In genomic region chr11:112381578-112381977, GRCh38 we compare ENCODE assay signal across 27 cellular contexts.
"Had no signal": no experiment of that assay in that cellular context is flagged by ENCODE, and none has a peak within 500 bp of the region (broad histone marks: within the 10 kb centered on the region; RNA-seq: fewer than 3 reads in every experiment).

No MANE protein-coding gene starts in this region.

- DNase-seq: hypothalamus; immature natural killer cell; left ventricle myocardium inferior; mesendoderm; naive thymus-derived CD4-positive, alpha-beta T cell; pancreas; posterior cingulate gyrus; retina; right cardiac atrium; sigmoid colon; small intestine; spleen; stimulated activated CD4-positive, alpha-beta T cell treated with anti-CD3 and anti-CD28 coated beads, Interleukin-4, amount 100 ng/mL, for 24 hours; stimulated activated naive CD4-positive, alpha-beta T cell; tibial artery; trophoblast cell; upper lobe of right lung; uterus had no signal

- H3K27me3 ChIP-seq: pancreas, sigmoid colon, spleen, suprapubic skin, tibial artery, upper lobe of right lung, uterus had no signal

- FAIRE-seq: islet of Langerhans, pancreas, small intestine had no signal

- ATAC-seq: naive thymus-derived CD4-positive, alpha-beta T cell; natural killer cell treated with Interleukin-12 subunit alpha and Interleukin-12 subunit beta and Interleukin-15 and Interleukin-18, amount 100 ng/mL, for 72 hours; pancreas; right cardiac atrium; stimulated activated effector memory CD8-positive, alpha-beta T cell treated with anti-CD3 and anti-CD28 coated beads, Interleukin-12 subunit alpha, Interleukin-12 subunit beta, amount 100 ng/mL, for 72 hours; upper lobe of right lung had no signal

- H3K4me1 Mint-ChIP-seq: immature natural killer cell; mesothelial cell of epicardium; naive thymus-derived CD4-positive, alpha-beta T cell; stimulated activated effector memory CD8-positive, alpha-beta T cell treated with anti-CD3 and anti-CD28 coated beads, Interleukin-12 subunit alpha, Interleukin-12 subunit beta, amount 100 ng/mL, for 72 hours had no signal

- H3K36me3 ChIP-seq: left ventricle myocardium inferior, pancreas, prostate gland, sigmoid colon, spleen, suprapubic skin, thoracic aorta, tibial artery, upper lobe of right lung, uterus had no signal

- H3K4me3 ChIP-seq: left ventricle myocardium inferior, lung, pancreas, prostate gland, sigmoid colon, spleen, suprapubic skin, thoracic aorta, tibial artery, upper lobe of right lung, uterus had no signal

- H3K36me3 Mint-ChIP-seq: mesothelial cell of epicardium; naive thymus-derived CD4-positive, alpha-beta T cell; natural killer cell treated with Interleukin-12 subunit alpha and Interleukin-12 subunit beta and Interleukin-15 and Interleukin-18, amount 100 ng/mL, for 72 hours; stimulated activated effector memory CD8-positive, alpha-beta T cell treated with anti-CD3 and anti-CD28 coated beads, Interleukin-12 subunit alpha, Interleukin-12 subunit beta, amount 100 ng/mL, for 72 hours had no signal

- H3K27ac Mint-ChIP-seq: immature natural killer cell; mesothelial cell of epicardium; naive thymus-derived CD4-positive, alpha-beta T cell; natural killer cell treated with Interleukin-12 subunit alpha and Interleukin-12 subunit beta and Interleukin-15 and Interleukin-18, amount 100 ng/mL, for 72 hours; stimulated activated effector memory CD8-positive, alpha-beta T cell treated with anti-CD3 and anti-CD28 coated beads, Interleukin-12 subunit alpha, Interleukin-12 subunit beta, amount 100 ng/mL, for 72 hours; stimulated activated naive CD8-positive, alpha-beta T cell treated with anti-CD3 and anti-CD28 coated beads, Interleukin-15, Interleukin-2, amounts not matched to agents 100 ng/mL and 50 ng/mL, for 24 hours had no signal

- H3K27me3 Mint-ChIP-seq: stimulated activated naive CD8-positive, alpha-beta T cell treated with anti-CD3 and anti-CD28 coated beads, Interleukin-15, Interleukin-2, amounts not matched to agents 100 ng/mL and 50 ng/mL, for 24 hours had no signal

- H3K9me3 Mint-ChIP-seq: stimulated activated naive CD8-positive, alpha-beta T cell treated with anti-CD3 and anti-CD28 coated beads, Interleukin-15, Interleukin-2, amounts not matched to agents 100 ng/mL and 50 ng/mL, for 24 hours had no signal

- H3K27ac ChIP-seq: left ventricle myocardium inferior, pancreas, prostate gland, sigmoid colon, spleen, suprapubic skin, thoracic aorta, tibial artery, upper lobe of right lung, uterus had no signal

- H3K9me3 ChIP-seq: pancreas, prostate gland, sigmoid colon, thoracic aorta, upper lobe of right lung, uterus had no signal

- H3K4me3 Mint-ChIP-seq: immature natural killer cell; mesothelial cell of epicardium; naive thymus-derived CD4-positive, alpha-beta T cell; natural killer cell treated with Interleukin-12 subunit alpha and Interleukin-12 subunit beta and Interleukin-15 and Interleukin-18, amount 100 ng/mL, for 72 hours; stimulated activated effector memory CD8-positive, alpha-beta T cell treated with anti-CD3 and anti-CD28 coated beads, Interleukin-12 subunit alpha, Interleukin-12 subunit beta, amount 100 ng/mL, for 72 hours; stimulated activated naive CD8-positive, alpha-beta T cell treated with anti-CD3 and anti-CD28 coated beads, Interleukin-15, Interleukin-2, amounts not matched to agents 100 ng/mL and 50 ng/mL, for 24 hours had no signal

- H3K4me1 ChIP-seq: left ventricle myocardium inferior, pancreas, prostate gland, spleen, suprapubic skin, tibial artery, upper lobe of right lung, uterus had no signal
